ENCODE assay signal across 7 cellular contexts in genomic region chrX:123833387-123833786, GRCh38.
DNase-seq lines count a peak whose midpoint lies in the region; ATAC-seq lines count a peak whose summit lies in the region.

No MANE protein-coding gene starts in this region.

- ATAC-seq in GM18499 (IDR thresholded peaks at IDR 0.05; ENCODE audit: insufficient read depth, unreplicated experiment): peak; percentile 58
- peak; percentile 73 for ATAC-seq in HG02678 (IDR thresholded peaks at IDR 0.05; ENCODE audit: unreplicated experiment)

- peak; percentile 28 for DNase-seq in NCI-H128 (lab: John Stamatoyannopoulos, UW; ENCODE audit: unreplicated experiment)
- peak; percentile 49 for DNase-seq in T follicular helper cell (ENCODE audit: low read depth)
- DNase-seq in amniotic epithelial cell (ENCODE audit: low read depth): peak; percentile 40
- peak in 26 of 51 donors; percentile 0 to 28 (median 4) for DNase-seq in hypothalamus (lab: John Stamatoyannopoulos, UW)
- peak; percentile 40 for DNase-seq in stimulated activated CD4-positive, alpha-beta T cell treated with anti-CD3 and anti-CD28 coated beads, Interleukin-12 subunit alpha, Interleukin-12 subunit beta, amount 100 ng/mL, for 4 hours

Comparison
In these comparisons a context has a peak if more than half of its experiments do, and no peak if none do; other contexts are left out.
1. Peak in every context shown above with its lines: DNase-seq and ATAC-seq.